ENCODE assay signal across 11 cellular contexts in the genomic region with DNA sequence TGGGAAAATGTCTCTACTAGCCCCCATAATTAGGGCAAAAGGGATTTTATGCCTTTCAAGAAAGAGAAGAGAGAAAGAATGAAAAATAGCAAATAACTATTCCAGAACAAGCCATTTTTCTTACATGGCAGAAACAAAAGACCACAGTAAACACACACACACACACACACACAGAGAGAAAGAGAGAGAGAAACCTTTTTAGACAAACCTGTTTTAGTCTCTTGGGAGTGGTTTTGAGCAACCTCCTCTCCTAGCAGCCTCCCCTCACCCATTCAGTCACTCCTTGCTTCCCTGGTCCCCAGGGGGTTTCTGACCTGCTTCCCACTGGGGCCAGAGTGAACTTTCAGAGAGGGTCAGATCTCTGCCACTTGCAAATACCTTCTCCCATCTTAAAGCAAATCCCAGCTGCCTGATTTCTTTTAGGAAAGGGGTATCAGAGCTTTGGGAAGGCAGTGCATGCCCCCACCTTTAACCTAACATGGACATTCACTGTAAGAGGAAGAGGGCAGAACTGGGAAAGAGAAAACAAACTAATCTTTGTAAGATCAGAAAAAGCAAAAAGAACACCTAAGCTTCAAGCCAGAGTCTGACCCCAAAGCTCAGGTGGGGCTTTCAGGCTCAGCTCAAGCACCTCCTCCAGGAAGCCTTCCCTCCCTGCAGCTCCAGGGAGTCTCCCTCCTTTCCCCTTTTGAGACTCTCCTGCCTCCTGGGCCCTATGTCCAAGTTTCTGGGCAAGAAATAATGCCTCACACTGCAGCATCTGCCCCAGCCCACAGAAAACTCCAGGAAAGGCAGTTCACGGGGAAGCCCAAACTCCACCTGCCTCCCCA. TPM values are rescaled to one million over a fixed set of nuclear protein-coding genes. Genes with fewer than 3 reads are reported as not detected.
DNase-seq lines count a peak whose midpoint lies in the region; ATAC-seq, FAIRE-seq and TF ChIP-seq lines count a peak whose summit lies in the region.
"Had no signal": no experiment of that assay in that cellular context is flagged by ENCODE, and none has a peak within 500 bp of the region (broad histone marks: within the 10 kb centered on the region; RNA-seq: fewer than 3 reads in every experiment).

No MANE protein-coding gene starts in this region.

- no peak overlapping the region for H3K4me3 Mint-ChIP-seq in activated CD8-positive, alpha-beta T cell treated with anti-CD3 and anti-CD28 coated beads, Interleukin-2, amount 10 ng/mL, durations not matched to agents 7 days and 5 days
- no peak overlapping the region for H3K4me3 Mint-ChIP-seq in activated CD8-positive, alpha-beta T cell treated with anti-CD3 and anti-CD28 coated beads for 36 hours

- CTCF ChIA-PET in activated CD8-positive, alpha-beta T cell treated with anti-CD3 and anti-CD28 coated beads, Interleukin-2, amount 10 ng/mL, durations not matched to agents 7 days and 5 days (lab: Charles Lee): no interaction called here
- CTCF ChIA-PET in activated CD8-positive, alpha-beta T cell treated with anti-CD3 and anti-CD28 coated beads for 36 hours (lab: Charles Lee): interaction anchor here (1.0 to 1.2 kb wide), 3 partner anchors 201 to 416 kb away, joined by 3 to 4 read pairs (median 3); no protein-coding TSS in a partner anchor

- peaks cover 10% of the 10 kb centered on the region for H3K4me1 Mint-ChIP-seq in activated CD8-positive, alpha-beta T cell treated with anti-CD3 and anti-CD28 coated beads, Interleukin-2, amount 10 ng/mL, durations not matched to agents 7 days and 5 days (ENCODE audit: low read depth)
- no peaks in the 10 kb centered on the region for H3K4me1 Mint-ChIP-seq in activated CD8-positive, alpha-beta T cell treated with anti-CD3 and anti-CD28 coated beads for 36 hours (ENCODE audit: low read depth)

- H3K27me3 ChIP-seq in adipocyte (replicated peaks; ENCODE audit: control insufficient read depth, insufficient read depth, low read length) (no peaks in the 10 kb centered on the region), liver (ENCODE audit: control insufficient read depth in 4 of 4, insufficient read depth in 4 of 4, low read length in 3 of 4) (no peaks in the 10 kb centered on the region), tibial artery (peaks cover 0 to 21% of the 10 kb centered on the region in 2 donors)

- intact Hi-C loops in activated CD8-positive, alpha-beta T cell treated with anti-CD3 and anti-CD28 coated beads for 36 hours (cut with micrococcal nuclease): no loop called here
- intact Hi-C loops in tibial artery (cut with DNase I; ENCODE audit: low total_unique reads): loop anchor here (10.0 kb wide), 1 partner anchor 87 kb away; no protein-coding TSS in a partner anchor

- no peaks in the 10 kb centered on the region for H3K36me3 Mint-ChIP-seq in activated CD8-positive, alpha-beta T cell treated with anti-CD3 and anti-CD28 coated beads, Interleukin-2, amount 10 ng/mL, durations not matched to agents 7 days and 5 days (ENCODE audit: low read depth)
- H3K36me3 Mint-ChIP-seq in activated CD8-positive, alpha-beta T cell treated with anti-CD3 and anti-CD28 coated beads for 36 hours (ENCODE audit: low read depth): no peaks in the 10 kb centered on the region

- H3K27me3 Mint-ChIP-seq in activated CD8-positive, alpha-beta T cell treated with anti-CD3 and anti-CD28 coated beads, Interleukin-2, amount 10 ng/mL, durations not matched to agents 7 days and 5 days (ENCODE audit: low read depth): peaks cover 41% of the 10 kb centered on the region
- peaks cover 44% of the 10 kb centered on the region for H3K27me3 Mint-ChIP-seq in activated CD8-positive, alpha-beta T cell treated with anti-CD3 and anti-CD28 coated beads for 36 hours

- H3K9me3 ChIP-seq in adipocyte (ENCODE audit: control insufficient read depth, low read length) (no peaks in the 10 kb centered on the region), liver (ENCODE audit: control insufficient read depth in 4 of 4, low read length in 3 of 4) (no peaks in the 10 kb centered on the region), tibial artery (no peaks in the 10 kb centered on the region)
- H3K9me3 ChIP-seq: thoracic aorta had no signal

- no peaks in the 10 kb centered on the region for H3K9me3 Mint-ChIP-seq in activated CD8-positive, alpha-beta T cell treated with anti-CD3 and anti-CD28 coated beads, Interleukin-2, amount 10 ng/mL, durations not matched to agents 7 days and 5 days (ENCODE audit: insufficient read depth)
- no peaks in the 10 kb centered on the region for H3K9me3 Mint-ChIP-seq in activated CD8-positive, alpha-beta T cell treated with anti-CD3 and anti-CD28 coated beads for 36 hours

- FAIRE-seq in frontal cortex (lab: Jason Lieb, UNC): no peak

- no peak for ATAC-seq in activated CD8-positive, alpha-beta T cell treated with anti-CD3 and anti-CD28 coated beads, Interleukin-2, amount 10 ng/mL, durations not matched to agents 7 days and 5 days
- no peak for ATAC-seq in activated CD8-positive, alpha-beta T cell treated with anti-CD3 and anti-CD28 coated beads for 36 hours
- ATAC-seq in GM18907 (IDR thresholded peaks at IDR 0.05; ENCODE audit: unreplicated experiment) (no peak), GM21423 (IDR thresholded peaks at IDR 0.05; ENCODE audit: unreplicated experiment) (no peak)

- H3K4me3 ChIP-seq in adipocyte (ENCODE audit: low read length): no peak overlapping the region
- H3K4me3 ChIP-seq in liver (ENCODE audit: low read depth in 1 of 3, low read length in 3 of 3): peak overlapping the region; percentile 19 to 92 (median 83)
- H3K4me3 ChIP-seq in tibial artery: no peak overlapping the region

- no peak for TF ChIP-seq RAD21 in liver (IDR thresholded peaks at IDR 0.05)

- H3K27ac Mint-ChIP-seq in activated CD8-positive, alpha-beta T cell treated with anti-CD3 and anti-CD28 coated beads, Interleukin-2, amount 10 ng/mL, durations not matched to agents 7 days and 5 days: peak overlapping the region; percentile 39
- no peak overlapping the region for H3K27ac Mint-ChIP-seq in activated CD8-positive, alpha-beta T cell treated with anti-CD3 and anti-CD28 coated beads for 36 hours

- WGBS in liver: 42% methylated on average over 1 of the region's 1 CpG

- POLR2A ChIA-PET in activated CD8-positive, alpha-beta T cell treated with anti-CD3 and anti-CD28 coated beads, Interleukin-2, amount 10 ng/mL, durations not matched to agents 7 days and 5 days (lab: Charles Lee): no interaction called here
- POLR2A ChIA-PET in activated CD8-positive, alpha-beta T cell treated with anti-CD3 and anti-CD28 coated beads for 36 hours (lab: Charles Lee): no interaction called here

- TF ChIP-seq CTCF in activated CD8-positive, alpha-beta T cell treated with anti-CD3 and anti-CD28 coated beads for 36 hours (IDR thresholded peaks at IDR 0.05): no peak
- TF ChIP-seq CTCF in liver (IDR thresholded peaks at IDR 0.05; ENCODE audit: low read depth, low read length, missing input control) (no peak), tibial artery (IDR thresholded peaks at IDR 0.05) (no peak)

- no peak for DNase-seq in activated CD8-positive, alpha-beta T cell treated with anti-CD3 and anti-CD28 coated beads, Interleukin-2, amount 10 ng/mL, durations not matched to agents 7 days and 5 days
- DNase-seq in activated CD8-positive, alpha-beta T cell treated with anti-CD3 and anti-CD28 coated beads for 36 hours: no peak
- DNase-seq in adipocyte (ENCODE audit: low read depth): peak; percentile 20
- DNase-seq in tibial artery: no peak
- no peak for DNase-seq in frontal cortex (ENCODE audit: low spot score in 2 of 2)
- DNase-seq: occipital lobe had no signal

- H3K9ac ChIP-seq in adipocyte (ENCODE audit: low read length): no peak overlapping the region
- H3K9ac ChIP-seq in liver (ENCODE audit: low read depth in 1 of 2, low read length in 2 of 2): peak overlapping the region; percentile 90 to 96

- H3K27ac ChIP-seq in liver (ENCODE audit: low read depth in 1 of 2, low read length in 2 of 2) (peak overlapping the region; percentile 94 to 98), tibial artery (no peak overlapping the region)
- H3K27ac ChIP-seq: thoracic aorta, WERI-Rb-1 had no signal

- peaks cover 16% of the 10 kb centered on the region for H3K4me1 ChIP-seq in adipocyte (ENCODE audit: control insufficient read depth, insufficient read depth, low read length)
- H3K4me1 ChIP-seq in liver (ENCODE audit: control insufficient read depth in 4 of 4, insufficient read depth in 4 of 4, low read length in 3 of 4): peaks cover 7 to 69% (median 55%) of the 10 kb centered on the region in 4 donors
- peaks cover 0 to 37% (median 24%) of the 10 kb centered on the region in 4 donors for H3K4me1 ChIP-seq in tibial artery

- H3K36me3 ChIP-seq in adipocyte (ENCODE audit: control insufficient read depth, insufficient read depth, low read length, severe bottlenecking) (no peaks in the 10 kb centered on the region), liver (ENCODE audit: control insufficient read depth in 4 of 4, insufficient read depth in 3 of 4, low read depth in 1 of 4, low read length in 3 of 4) (no peaks in the 10 kb centered on the region), tibial artery (no peaks in the 10 kb centered on the region)
- H3K36me3 ChIP-seq: thoracic aorta had no signal

TF ChIP-seq in liver, 16 proteins besides CTCF, POLR2A, EP300 and RAD21 (continues in another document):
- TF ChIP-seq TAF1 (conservative IDR thresholded peaks at IDR 0.05) (no peak), SP1 (IDR thresholded peaks at IDR 0.05) (no peak), RXRA (IDR thresholded peaks at IDR 0.05) (no peak), NR2F2 (IDR thresholded peaks at IDR 0.05) (no peak), FOXA1 (IDR thresholded peaks at IDR 0.05) (no peak), YY1 (IDR thresholded peaks at IDR 0.05) (no peak)

RNA-seq across cellular contexts. Expression of gene SDC1, which starts 2.8 kb away (rescaled TPM):
- total RNA-seq in activated CD8-positive, alpha-beta T cell treated with anti-CD3 and anti-CD28 coated beads, Interleukin-2, amount 10 ng/mL, durations not matched to agents 7 days and 5 days: not detected
- under 1 TPM; 0.11 to 0.14 TPM for total RNA-seq in activated CD8-positive, alpha-beta T cell treated with anti-CD3 and anti-CD28 coated beads for 36 hours
- total RNA-seq in liver (100 to 1,000 TPM in 1 of 2 donors, 10 to 100 TPM in 1; 99.6 to 269 TPM), frontal cortex (9.8 TPM)
- polyA plus RNA-seq in liver: 100 to 1,000 TPM; 124 to 363 TPM

Comparison
In these comparisons a context has a peak if more than half of its experiments do, and no peak if none do; other contexts are left out.
1. H3K4me3 ChIP-seq: peak in liver (3 of 3); none in adipocyte (single experiment) and tibial artery (0 of 2).
2. H3K27ac ChIP-seq: peak in liver (2 of 2); none in tibial artery (0 of 2).